Comparison of ENCODE assay signal across 18 cellular contexts in genomic region chr1:118907466-118907865, GRCh38.
"Had no signal": no experiment of that assay in that cellular context is flagged by ENCODE, and none has a peak within 500 bp of the region (broad histone marks: within the 10 kb centered on the region; RNA-seq: fewer than 3 reads in every experiment).

No MANE protein-coding gene starts in this region.

- H3K27ac Mint-ChIP-seq: activated CD8-positive, alpha-beta T cell treated with anti-CD3 and anti-CD28 coated beads for 36 hours; activated naive CD4-positive, alpha-beta T cell treated with anti-CD3 and anti-CD28 coated beads, Interleukin-2, amount 50 U/mL, for 24 hours; T-cell had no signal

- H3K4me3 ChIP-seq: breast epithelium, coronary artery had no signal

- H3K4me1 ChIP-seq: breast epithelium had no signal

- H3K27ac ChIP-seq: breast epithelium, coronary artery had no signal

- DNase-seq: activated CD4-positive, alpha-beta T cell treated with anti-CD3 and anti-CD28 coated beads for 4 hours; activated CD8-positive, alpha-beta memory T cell treated with anti-CD3 and anti-CD28 coated beads, Interleukin-2, amount 50 U/mL, for 4 hours; activated CD8-positive, alpha-beta T cell treated with anti-CD3 and anti-CD28 coated beads for 36 hours; aorta; caudate nucleus; Karpas-422; MM.1S; NCI-H1417; NCI-H1694 treated with DMSO at 0.1 percent for 48 hours; NCI-H2029 treated with DMSO at 0.1 percent for 48 hours; NCI-H2171 treated with DMSO at 0.1 percent for 48 hours; NCI-H226; SIG-M5; T-cell had no signal

- H3K27me3 Mint-ChIP-seq: activated CD8-positive, alpha-beta T cell treated with anti-CD3 and anti-CD28 coated beads for 36 hours; T-cell had no signal

- H3K4me3 Mint-ChIP-seq: activated CD8-positive, alpha-beta T cell treated with anti-CD3 and anti-CD28 coated beads for 36 hours; activated naive CD4-positive, alpha-beta T cell treated with anti-CD3 and anti-CD28 coated beads, Interleukin-2, amount 50 U/mL, for 24 hours; T-cell had no signal

- H3K4me1 Mint-ChIP-seq: activated naive CD4-positive, alpha-beta T cell treated with anti-CD3 and anti-CD28 coated beads, Interleukin-2, amount 50 U/mL, for 24 hours; T-cell had no signal

- ATAC-seq: activated CD4-positive, CD25-positive, alpha-beta regulatory T cell treated with anti-CD3 and anti-CD28 coated beads, Interleukin-2, amount 50 U/mL, for 24 hours; activated CD8-positive, alpha-beta T cell treated with anti-CD3 and anti-CD28 coated beads for 36 hours; T-cell had no signal

- H3K9me3 ChIP-seq: breast epithelium had no signal

- H3K27me3 ChIP-seq: breast epithelium had no signal

- H3K36me3 ChIP-seq: breast epithelium had no signal

- H3K36me3 Mint-ChIP-seq: activated naive CD4-positive, alpha-beta T cell treated with anti-CD3 and anti-CD28 coated beads, Interleukin-2, amount 50 U/mL, for 24 hours; T-cell had no signal

- H3K9me3 Mint-ChIP-seq: activated CD8-positive, alpha-beta T cell treated with anti-CD3 and anti-CD28 coated beads for 36 hours had no signal
